In the genomic region with DNA sequence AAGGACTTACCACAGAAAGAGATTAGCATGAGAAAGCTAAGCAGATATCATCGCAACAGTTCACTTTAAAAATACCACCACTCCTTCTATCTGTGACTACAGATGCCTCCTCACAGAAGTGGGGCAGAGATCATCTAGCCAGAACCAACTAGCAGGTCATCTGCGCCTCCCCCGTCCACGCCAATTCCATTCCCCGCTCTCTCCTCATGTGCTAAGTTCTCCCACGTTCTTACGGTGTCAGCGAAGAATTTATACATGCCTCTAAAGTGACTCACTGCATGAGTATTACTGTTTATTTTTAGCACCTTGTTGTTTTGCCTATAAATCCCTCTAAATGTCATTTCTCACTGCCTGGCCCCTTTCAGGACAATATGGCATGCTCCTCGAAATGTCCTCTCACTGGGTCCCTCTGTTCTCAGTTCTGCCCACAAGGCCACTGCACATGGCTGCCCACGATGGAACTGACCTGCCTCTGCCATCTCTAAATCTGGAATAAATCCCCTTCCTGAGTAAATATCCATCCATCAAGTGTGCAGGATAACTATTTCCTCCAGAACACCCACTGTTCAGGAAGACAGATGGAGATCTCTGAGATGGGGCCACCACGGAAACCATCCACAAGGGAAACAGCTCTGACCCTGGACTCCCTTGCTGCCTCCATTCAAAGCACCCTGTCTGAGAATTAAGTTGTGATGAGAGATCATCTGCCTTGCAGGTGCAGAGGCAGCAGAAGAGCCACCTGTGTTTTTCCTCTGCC, we compare ENCODE assay signal across 12 cellular contexts.
A peak's percentile ranks its signal among the peaks of the same experiment; 100 is the strongest.
DNase-seq lines count a peak whose midpoint lies in the region; ATAC-seq and TF ChIP-seq lines count a peak whose summit lies in the region.
"Had no signal": no experiment of that assay in that cellular context is flagged by ENCODE, and none has a peak within 500 bp of the region (broad histone marks: within the 10 kb centered on the region; RNA-seq: fewer than 3 reads in every experiment).

No MANE protein-coding gene starts in this region.

- TF ChIP-seq CTCF in HFFc6 (IDR thresholded peaks at IDR 0.05), result no peak
- no peak for TF ChIP-seq CTCF in adrenal gland (IDR thresholded peaks at IDR 0.05)

- H3K9ac ChIP-seq in subcutaneous abdominal adipose tissue (ENCODE audit: low read length in 5 of 5), result no peak overlapping the region

- H3K9me3 ChIP-seq in adrenal gland (replicated peaks in 1 of 3), result no peaks in the 10 kb centered on the region
- no peaks in the 10 kb centered on the region for H3K9me3 ChIP-seq in right cardiac atrium (ENCODE audit: control insufficient read depth, low read length)
- H3K9me3 ChIP-seq in subcutaneous abdominal adipose tissue (ENCODE audit: control insufficient read depth in 5 of 5, low read length in 5 of 5), result no peaks in the 10 kb centered on the region
- H3K9me3 ChIP-seq: colonic mucosa had no signal

- H3K36me3 ChIP-seq in adrenal gland (replicated peaks in 1 of 2) (no peaks in the 10 kb centered on the region), subcutaneous abdominal adipose tissue (ENCODE audit: control insufficient read depth in 5 of 5, insufficient read depth in 5 of 5, low read length in 5 of 5) (no peaks in the 10 kb centered on the region)
- H3K36me3 ChIP-seq: colonic mucosa had no signal

- H3K4me1 ChIP-seq in adrenal gland (replicated peaks in 1 of 2), result peaks cover 11 to 13% of the 10 kb centered on the region in 2 donors
- peaks cover 5% of the 10 kb centered on the region for H3K4me1 ChIP-seq in right cardiac atrium (ENCODE audit: control insufficient read depth, insufficient read depth, low read length)
- peaks cover 5 to 26% (median 16%) of the 10 kb centered on the region in 5 donors for H3K4me1 ChIP-seq in subcutaneous abdominal adipose tissue (ENCODE audit: control insufficient read depth in 5 of 5, insufficient read depth in 5 of 5, low read length in 5 of 5)
- H3K4me1 ChIP-seq: colonic mucosa had no signal

- DNase-seq in HFFc6 (peak; percentile 71), adrenal gland (peak in 6 of 7 donors; percentile 33 to 75 (median 50)), right cardiac atrium (peak; percentile 37 to 72 (median 56)), NCI-H2227 treated with DMSO at 0.1 percent for 48 hours (lab: John Stamatoyannopoulos, UW) (no peak), NCI-H187 treated with DMSO at 0.1 percent for 48 hours (lab: John Stamatoyannopoulos, UW) (no peak)
- DNase-seq in activated CD4-positive, alpha-beta T cell treated with anti-CD3 and anti-CD28 coated beads for 4 hours, result no peak
- DNase-seq in activated CD4-positive, alpha-beta T cell treated with anti-CD3 and anti-CD28 coated beads, Interleukin-2, amount 50 U/mL, for 1 hour, result no peak
- DNase-seq: activated CD4-positive, alpha-beta T cell treated with anti-CD3 and anti-CD28 coated beads for 1 hour; colonic mucosa; stimulated activated naive CD4-positive, alpha-beta T cell had no signal

- 48 to 53% (median 52%) methylated on average over 11 of the region's 11 CpGs for WGBS in adrenal gland, 4 donors
- 55% methylated on average over 11 of the region's 11 CpGs for WGBS in right cardiac atrium

- H3K9me3 Mint-ChIP-seq in HFFc6, result no peaks in the 10 kb centered on the region

- TF ChIP-seq POLR2A in adrenal gland (IDR thresholded peaks at IDR 0.05), result no peak

- intact Hi-C loops in adrenal gland (cut with DNase I) (loop anchor here in 1 of 2 donors (10.0 kb wide), 1 partner anchor 133 kb away; a partner anchor contains a TSS), right cardiac atrium (cut with DNase I) (loop anchor here in 1 of 4 donors (10.0 kb wide), 1 partner anchor 63 kb away; no protein-coding TSS in a partner anchor)

- H3K27me3 ChIP-seq in adrenal gland, result no peaks in the 10 kb centered on the region
- no peaks in the 10 kb centered on the region for H3K27me3 ChIP-seq in right cardiac atrium (ENCODE audit: control insufficient read depth, insufficient read depth)
- H3K27me3 ChIP-seq in subcutaneous abdominal adipose tissue (ENCODE audit: control insufficient read depth in 5 of 5, insufficient read depth in 4 of 5, low read length in 5 of 5), result peaks cover 0 to 10% (median 0%) of the 10 kb centered on the region in 5 donors
- H3K27me3 ChIP-seq: colonic mucosa had no signal

- ATAC-seq in right cardiac atrium, result peak; percentile 65 to 83

- H3K27ac ChIP-seq in adrenal gland (peak overlapping the region in 1 of 5 donors; percentile 61), right cardiac atrium (ENCODE audit: low read length) (peak overlapping the region; percentile 72), subcutaneous abdominal adipose tissue (ENCODE audit: low read depth, low read length) (peak overlapping the region; percentile 68)
- H3K27ac ChIP-seq: colonic mucosa had no signal

- H3K4me1 Mint-ChIP-seq in HFFc6 (ENCODE audit: low read depth), result peaks cover 43% of the 10 kb centered on the region

- H3K4me3 ChIP-seq in adrenal gland (no peak overlapping the region), right cardiac atrium (ENCODE audit: low read length) (no peak overlapping the region), subcutaneous abdominal adipose tissue (ENCODE audit: low read depth in 1 of 5, low read length in 5 of 5) (peak overlapping the region in 1 of 5 donors; percentile 32)
- H3K4me3 ChIP-seq: colonic mucosa had no signal

- H3K27ac Mint-ChIP-seq in HFFc6, result peak overlapping the region; percentile 81

- H3K36me3 Mint-ChIP-seq in HFFc6 (ENCODE audit: low read depth), result peaks cover 12% of the 10 kb centered on the region

- H3K27me3 Mint-ChIP-seq in HFFc6 (ENCODE audit: insufficient read depth), result no peaks in the 10 kb centered on the region

- peak overlapping the region; percentile 54 for H3K4me3 Mint-ChIP-seq in HFFc6
- H3K4me3 Mint-ChIP-seq: neural crest cell had no signal

Comparison
In these comparisons a context has a peak if more than half of its experiments do, and no peak if none do; other contexts are left out.
1. DNase-seq: peak in HFFc6 (single experiment), adrenal gland (6 of 7) and right cardiac atrium (3 of 3); none in NCI-H2227 treated with DMSO at 0.1 percent for 48 hours (single experiment), activated CD4-positive, alpha-beta T cell treated with anti-CD3 and anti-CD28 coated beads for 4 hours (0 of 2), activated CD4-positive, alpha-beta T cell treated with anti-CD3 and anti-CD28 coated beads, Interleukin-2, amount 50 U/mL, for 1 hour (single experiment) and NCI-H187 treated with DMSO at 0.1 percent for 48 hours (single experiment).